In the genomic region with DNA sequence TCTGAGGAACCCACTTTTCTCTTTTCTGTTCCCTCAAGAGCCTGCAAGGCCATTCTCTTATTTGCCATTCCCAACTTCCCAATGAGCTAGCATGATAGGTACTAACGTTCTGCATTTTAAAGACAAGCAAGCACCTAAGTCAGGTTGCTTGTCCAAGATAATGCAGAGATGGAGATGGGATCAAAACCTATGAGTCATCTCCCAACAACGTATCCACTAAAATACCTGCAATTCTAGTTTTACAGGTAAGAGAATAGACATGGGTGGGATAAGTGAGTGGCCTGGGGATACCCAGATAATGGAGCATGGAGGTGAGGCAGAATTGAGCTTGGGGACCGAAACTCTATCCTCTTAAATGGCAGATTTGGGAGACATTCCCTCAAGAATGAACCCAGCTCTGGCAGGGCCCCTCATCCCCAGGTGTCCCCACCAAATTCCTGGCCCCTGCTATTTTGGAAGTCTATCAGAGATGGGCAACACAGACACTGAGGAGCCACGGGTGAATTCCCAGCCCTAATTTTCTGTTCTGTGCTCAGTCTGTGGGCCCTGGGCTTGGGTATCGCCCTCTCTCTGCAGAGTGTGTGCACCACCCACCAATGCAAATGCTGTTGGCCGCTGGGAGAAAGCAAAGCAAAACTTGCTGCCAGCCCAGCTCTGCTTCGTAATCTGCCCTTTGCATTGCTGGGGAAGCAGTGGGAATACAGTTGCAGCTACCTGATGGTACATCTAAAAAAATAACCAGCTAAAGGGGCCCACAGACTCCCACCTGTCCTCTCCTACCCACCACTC, we compare ENCODE assay signal across 16 cellular contexts.
"Had no signal": no experiment of that assay in that cellular context is flagged by ENCODE, and none has a peak within 500 bp of the region (broad histone marks: within the 10 kb centered on the region; RNA-seq: fewer than 3 reads in every experiment).

No MANE protein-coding gene starts in this region.

- DNase-seq: activated CD4-positive, alpha-beta T cell treated with anti-CD3 and anti-CD28 coated beads, Interleukin-2, amount 50 U/mL, for 1 hour; activated effector memory CD4-positive, alpha-beta T cell treated with anti-CD3 and anti-CD28 coated beads, Interleukin-2, amount 50 U/mL, for 16 hours; activated T-cell treated with anti-CD3 and anti-CD28 coated beads, Interleukin-2, amount 50 U/mL, for 72 hours; adrenal gland; dermis blood vessel endothelial cell; erythroblast; pancreas; right lobe of liver; small intestine; stimulated activated CD4-positive, alpha-beta T cell treated with anti-CD3 and anti-CD28 coated beads, Interleukin-15, amount 100 ng/mL, for 24 hours; stimulated activated CD4-positive, alpha-beta T cell treated with anti-CD3 and anti-CD28 coated beads, Interleukin-2, amount 100 ng/mL, for 48 hours; stomach; T1000; upper lobe of right lung had no signal

- H3K36me3 ChIP-seq: adrenal gland, cardiac muscle cell, neutrophil, pancreas, right lobe of liver, stomach, upper lobe of right lung had no signal

- H3K4me1 ChIP-seq: adrenal gland, pancreas, upper lobe of right lung had no signal

- H3K27ac ChIP-seq: adrenal gland, cardiac muscle cell, neutrophil, pancreas, right lobe of liver, stomach, upper lobe of right lung had no signal

- H3K27me3 ChIP-seq: adrenal gland, cardiac muscle cell, pancreas, right lobe of liver, stomach, upper lobe of right lung had no signal

- H3K9me3 ChIP-seq: adrenal gland, neutrophil, pancreas, right lobe of liver, upper lobe of right lung had no signal

- H3K4me3 ChIP-seq: adrenal gland, cardiac muscle cell, pancreas, right lobe of liver, stomach, upper lobe of right lung had no signal
